Comparison of ENCODE assay signal across 19 cellular contexts in genomic region chr11:83097671-83098070, GRCh38.
"Had no signal": no experiment of that assay in that cellular context is flagged by ENCODE, and none has a peak within 500 bp of the region (broad histone marks: within the 10 kb centered on the region; RNA-seq: fewer than 3 reads in every experiment).

No MANE protein-coding gene starts in this region.

- H3K27ac Mint-ChIP-seq: activated T-helper 2 cell treated with anti-CD3 and anti-CD28 coated beads, Interferon-gamma antibody, Interleukin-2, Interleukin-4, amounts not matched to agents 10 μg/mL and 5 μg/mL and 100 μg/mL, durations not matched to agents 14 hours and 24 hours and 36 hours; mesothelial cell of epicardium had no signal

- H3K9me3 ChIP-seq: esophagus muscularis mucosa, gastrocnemius medialis, heart right ventricle, pancreas, sigmoid colon, SJSA1, thoracic aorta had no signal

- H3K4me3 Mint-ChIP-seq: mesothelial cell of epicardium had no signal

- DNase-seq: activated CD4-positive, alpha-beta T cell treated with anti-CD3 and anti-CD28 coated beads, Interleukin-2, amount 50 U/mL, for 4 hours; activated naive CD4-positive, alpha-beta T cell treated with anti-CD3 and anti-CD28 coated beads, Interleukin-2, amount 50 U/mL, for 16 hours; activated T-cell treated with anti-CD3 and anti-CD28 coated beads, Interleukin-2, amount 50 U/mL, for 1 hour; amniotic stem cell; dorsolateral prefrontal cortex; gastrocnemius medialis; heart right ventricle; pancreas; sigmoid colon; stimulated activated CD4-positive, alpha-beta T cell treated with anti-CD3 and anti-CD28 coated beads, Interleukin-12 subunit alpha, Interleukin-12 subunit beta, amount 100 ng/mL, for 4 hours; stimulated activated CD4-positive, alpha-beta T cell treated with anti-CD3 and anti-CD28 coated beads, Interleukin-2, amount 100 ng/mL, for 24 hours; SW 1271 had no signal

- H3K36me3 Mint-ChIP-seq: mesothelial cell of epicardium had no signal

- H3K36me3 ChIP-seq: esophagus muscularis mucosa, gastrocnemius medialis, heart right ventricle, pancreas, sigmoid colon, SJSA1, thoracic aorta had no signal

- H3K27me3 ChIP-seq: dorsolateral prefrontal cortex, esophagus muscularis mucosa, gastrocnemius medialis, heart right ventricle, pancreas, sigmoid colon, SJSA1 had no signal

- H3K4me3 ChIP-seq: dorsolateral prefrontal cortex, esophagus muscularis mucosa, gastrocnemius medialis, heart right ventricle, lung, pancreas, sigmoid colon, SJSA1, thoracic aorta had no signal

- ATAC-seq: activated CD4-positive, CD25-positive, alpha-beta regulatory T cell treated with anti-CD3 and anti-CD28 coated beads, Interleukin-2, amount 50 U/mL, for 24 hours; gastrocnemius medialis; heart right ventricle; pancreas had no signal

- H3K4me1 ChIP-seq: SJSA1 had no signal

- H3K27ac ChIP-seq: dorsolateral prefrontal cortex, esophagus muscularis mucosa, gastrocnemius medialis, heart right ventricle, pancreas, sigmoid colon, SJSA1, thoracic aorta had no signal

- H3K9me3 Mint-ChIP-seq: activated T-helper 2 cell treated with anti-CD3 and anti-CD28 coated beads, Interferon-gamma antibody, Interleukin-2, Interleukin-4, amounts not matched to agents 10 μg/mL and 5 μg/mL and 100 μg/mL, durations not matched to agents 14 hours and 24 hours and 36 hours; mesothelial cell of epicardium had no signal
